In genomic region chrX:10414872-10415703, GRCh38 we compare ENCODE assay signal across 20 cellular contexts.
A peak's percentile ranks its signal among the peaks of the same experiment; 100 is the strongest.
DNase-seq lines count a peak whose midpoint lies in the region; ATAC-seq and TF ChIP-seq lines count a peak whose summit lies in the region.
"Had no signal": no experiment of that assay in that cellular context is flagged by ENCODE, and none has a peak within 500 bp of the region (broad histone marks: within the 10 kb centered on the region; RNA-seq: fewer than 3 reads in every experiment).

No MANE protein-coding gene starts in this region.

- H3F3A ChIP-seq in GM23248 (ENCODE audit: insufficient read depth), result 0 out of 2 replicates have a peak, but pooled peaks cover 8% of the 10 kb centered on the region

- no peak for ATAC-seq in HG03045 (IDR thresholded peaks at IDR 0.05; ENCODE audit: unreplicated experiment)
- ATAC-seq: activated CD8-positive, alpha-beta memory T cell treated with anti-CD3 and anti-CD28 coated beads, Interleukin-2, amount 10 ng/mL, durations not matched to agents 7 days and 5 days; CD8-positive, alpha-beta T cell had no signal

- WGBS in GM23248 (ENCODE audit: low coverage in 1 of 2, low lambda C conversion rate in 2 of 2, missing lambda C conversion rate in 2 of 2), 2 experiments, result 50 to 53% methylated on average over 12 of the region's 12 CpGs

- H3K4me3 ChIP-seq in GM23248 (no peak overlapping the region), fibroblast of villous mesenchyme (ENCODE audit: low read depth, low read length) (no peak overlapping the region)
- H3K4me3 ChIP-seq: ascending aorta, hepatocyte, SJCRH30 had no signal

- H3K27me3 ChIP-seq in GM23248 (replicated peaks; ENCODE audit: insufficient read depth), result no peaks in the 10 kb centered on the region
- H3K27me3 ChIP-seq: ascending aorta, hepatocyte, SJCRH30 had no signal

- TF ChIP-seq CTCF in fibroblast of villous mesenchyme (IDR thresholded peaks at IDR 0.05; ENCODE audit: insufficient read depth, low read depth, low read length), result no peak

- H4K20me1 ChIP-seq in GM23248 (ENCODE audit: insufficient read depth), result no peaks in the 10 kb centered on the region

- H3K9me3 ChIP-seq in GM23248 (ENCODE audit: low read depth), result no peaks in the 10 kb centered on the region
- H3K9me3 ChIP-seq: ascending aorta had no signal

- in situ Hi-C loops in GM23248 (cut with MboI), result no loop called here

- no peaks in the 10 kb centered on the region for H3K36me3 ChIP-seq in GM23248 (ENCODE audit: low read depth)
- H3K36me3 ChIP-seq: ascending aorta, SJCRH30 had no signal

- no peaks in the 10 kb centered on the region for H3K9me2 ChIP-seq in GM23248 (ENCODE audit: insufficient read depth)

- peak overlapping the region; percentile 33 for H3K27ac ChIP-seq in GM23248
- H3K27ac ChIP-seq: ascending aorta, hepatocyte, SJCRH30 had no signal

- peak overlapping the region; percentile 45 for H2AFZ ChIP-seq in GM23248
- H2AFZ ChIP-seq: hepatocyte had no signal

- intact Hi-C loops in head of caudate nucleus (cut with DNase I), result no loop called here

- H3K9ac ChIP-seq in GM23248, result no peak overlapping the region

- H3K79me2 ChIP-seq in GM23248 (ENCODE audit: insufficient read depth), result no peaks in the 10 kb centered on the region
- H3K79me2 ChIP-seq: hepatocyte had no signal

- H3K4me2 ChIP-seq in GM23248 (ENCODE audit: unreplicated experiment), result peak overlapping the region; percentile 43
- H3K4me2 ChIP-seq: hepatocyte had no signal

- DNase-seq in GM23248 (peak; percentile 37), T1000 (lab: John Stamatoyannopoulos, UW) (peak; percentile 20), fibroblast of villous mesenchyme (ENCODE audit: low read depth) (peak; percentile 36), head of caudate nucleus (no peak), NCI-H345 (lab: John Stamatoyannopoulos, UW) (no peak), SKM-1 treated with dmso at 0.1 percent for 144 hours (lab: John Stamatoyannopoulos, UW; ENCODE audit: unreplicated experiment) (no peak)
- DNase-seq: activated CD8-positive, alpha-beta memory T cell treated with anti-CD3 and anti-CD28 coated beads, Interleukin-2, amount 10 ng/mL, durations not matched to agents 7 days and 5 days; activated gamma-delta T cell treated with Interleukin-2 at 50 U/mL for 16 hours; CD8-positive, alpha-beta T cell; dermis blood vessel endothelial cell; erythroblast; NCI-H1694; nucleus accumbens; SJCRH30; stimulated activated CD4-positive, alpha-beta T cell treated with anti-CD3 and anti-CD28 coated beads, Interleukin-4, amount 100 ng/mL, for 24 hours; stimulated activated CD8-positive, alpha-beta memory T cell treated with anti-CD3 and anti-CD28 coated beads, Interleukin-4, amount 100 ng/mL, for 48 hours; T-helper 9 cell had no signal

- peaks cover 20% of the 10 kb centered on the region for H3K4me1 ChIP-seq in GM23248 (ENCODE audit: insufficient read depth)
- H3K4me1 ChIP-seq: ascending aorta had no signal

Comparison
In these comparisons a context has a peak if more than half of its experiments do, and no peak if none do; other contexts are left out.
1. DNase-seq: peak in GM23248 (single experiment), T1000 (single experiment) and fibroblast of villous mesenchyme (single experiment); none in head of caudate nucleus (0 of 42), NCI-H345 (single experiment) and SKM-1 treated with dmso at 0.1 percent for 144 hours (single experiment).